Comparison of ENCODE assay signal across 24 cellular contexts in genomic region chr1:55334140-55334539, GRCh38.
DNase-seq lines count a peak whose midpoint lies in the region; ATAC-seq and TF ChIP-seq lines count a peak whose summit lies in the region.
"Had no signal": no experiment of that assay in that cellular context is flagged by ENCODE, and none has a peak within 500 bp of the region (broad histone marks: within the 10 kb centered on the region; RNA-seq: fewer than 3 reads in every experiment).

No MANE protein-coding gene starts in this region.

- no peak for TF ChIP-seq CTCF in activated CD8-positive, alpha-beta T cell treated with anti-CD3 and anti-CD28 coated beads for 36 hours (IDR thresholded peaks at IDR 0.05)
- no peak for TF ChIP-seq CTCF in HEK293 (tag by site-specific recombination; IDR thresholded peaks at IDR 0.05)

- intact Hi-C loops in activated CD8-positive, alpha-beta T cell treated with anti-CD3 and anti-CD28 coated beads for 36 hours (cut with micrococcal nuclease) = no loop called here

- H3K27ac ChIP-seq in HEK293 (ENCODE audit: extremely low read depth, low read depth, low read length) = no peak overlapping the region
- H3K27ac ChIP-seq: pancreas had no signal

- no peak overlapping the region for H3K27ac Mint-ChIP-seq in activated CD8-positive, alpha-beta T cell treated with anti-CD3 and anti-CD28 coated beads for 36 hours
- H3K27ac Mint-ChIP-seq in activated CD8-positive, alpha-beta T cell treated with anti-CD3 and anti-CD28 coated beads, Interleukin-2, amount 10 ng/mL, durations not matched to agents 7 days and 5 days = no peak overlapping the region
- H3K27ac Mint-ChIP-seq in activated T-helper 17 cell treated with anti-CD3 and anti-CD28 coated beads, Interleukin-2, amount 50 U/mL, for 72 hours = peak overlapping the region; percentile 58
- H3K27ac Mint-ChIP-seq: activated naive CD4-positive, alpha-beta T cell treated with anti-CD3 and anti-CD28 coated beads, Interleukin-2, amount 50 U/mL, for 24 hours had no signal

- H3K4me3 Mint-ChIP-seq in activated CD8-positive, alpha-beta T cell treated with anti-CD3 and anti-CD28 coated beads for 36 hours = no peak overlapping the region
- H3K4me3 Mint-ChIP-seq in activated CD8-positive, alpha-beta T cell treated with anti-CD3 and anti-CD28 coated beads, Interleukin-2, amount 10 ng/mL, durations not matched to agents 7 days and 5 days = no peak overlapping the region
- no peak overlapping the region for H3K4me3 Mint-ChIP-seq in activated T-helper 17 cell treated with anti-CD3 and anti-CD28 coated beads, Interleukin-2, amount 50 U/mL, for 72 hours
- H3K4me3 Mint-ChIP-seq: activated naive CD4-positive, alpha-beta T cell treated with anti-CD3 and anti-CD28 coated beads, Interleukin-2, amount 50 U/mL, for 24 hours; nephron progenitor cell had no signal

- peaks cover 2% of the 10 kb centered on the region for H3K4me1 Mint-ChIP-seq in activated CD8-positive, alpha-beta T cell treated with anti-CD3 and anti-CD28 coated beads for 36 hours (ENCODE audit: low read depth)
- H3K4me1 Mint-ChIP-seq in activated CD8-positive, alpha-beta T cell treated with anti-CD3 and anti-CD28 coated beads, Interleukin-2, amount 10 ng/mL, durations not matched to agents 7 days and 5 days (ENCODE audit: low read depth) = peaks cover 9% of the 10 kb centered on the region
- H3K4me1 Mint-ChIP-seq in activated T-helper 17 cell treated with anti-CD3 and anti-CD28 coated beads, Interleukin-2, amount 50 U/mL, for 72 hours = peaks cover 8% of the 10 kb centered on the region
- H3K4me1 Mint-ChIP-seq: activated naive CD4-positive, alpha-beta T cell treated with anti-CD3 and anti-CD28 coated beads, Interleukin-2, amount 50 U/mL, for 24 hours had no signal

- H3K9me3 Mint-ChIP-seq in activated CD8-positive, alpha-beta T cell treated with anti-CD3 and anti-CD28 coated beads for 36 hours = no peaks in the 10 kb centered on the region
- no peaks in the 10 kb centered on the region for H3K9me3 Mint-ChIP-seq in activated CD8-positive, alpha-beta T cell treated with anti-CD3 and anti-CD28 coated beads, Interleukin-2, amount 10 ng/mL, durations not matched to agents 7 days and 5 days (ENCODE audit: insufficient read depth)
- no peaks in the 10 kb centered on the region for H3K9me3 Mint-ChIP-seq in activated T-helper 17 cell treated with anti-CD3 and anti-CD28 coated beads, Interleukin-2, amount 50 U/mL, for 72 hours
- H3K9me3 Mint-ChIP-seq: activated naive CD4-positive, alpha-beta T cell treated with anti-CD3 and anti-CD28 coated beads, Interleukin-2, amount 50 U/mL, for 24 hours had no signal

- peak; percentile 3 for DNase-seq in activated CD8-positive, alpha-beta T cell treated with anti-CD3 and anti-CD28 coated beads for 36 hours
- DNase-seq in activated CD8-positive, alpha-beta T cell treated with anti-CD3 and anti-CD28 coated beads, Interleukin-2, amount 10 ng/mL, durations not matched to agents 7 days and 5 days = no peak
- DNase-seq in kidney glomerular epithelial cell (lab: John Stamatoyannopoulos, UW) = peak; percentile 18
- DNase-seq in DMS53 (lab: John Stamatoyannopoulos, UW) = no peak
- no peak for DNase-seq in GM19238 (ENCODE audit: insufficient read length, low spot score)
- DNase-seq in T-helper 1 cell = no peak
- DNase-seq: activated CD4-positive, CD25-positive, alpha-beta regulatory T cell treated with anti-CD3 and anti-CD28 coated beads, Interleukin-2, amount 50 U/mL, for 72 hours; activated T-cell treated with anti-CD3 and anti-CD28 coated beads, Interleukin-2, amount 50 U/mL, for 48 hours; BE2C; Caco-2; DND-41; foreskin melanocyte; hippocampal formation; left ventricle myocardium superior; NCI-H446; NCI-H82; nephron progenitor cell; pancreas; T1000 had no signal

- POLR2A ChIA-PET in activated CD8-positive, alpha-beta T cell treated with anti-CD3 and anti-CD28 coated beads for 36 hours (lab: Charles Lee) = no interaction called here
- POLR2A ChIA-PET in activated CD8-positive, alpha-beta T cell treated with anti-CD3 and anti-CD28 coated beads, Interleukin-2, amount 10 ng/mL, durations not matched to agents 7 days and 5 days (lab: Charles Lee) = no interaction called here
- POLR2A ChIA-PET in HEK293 (lab: Yijun Ruan, JAX) = no interaction called here

- no peaks in the 10 kb centered on the region for H3K36me3 Mint-ChIP-seq in activated CD8-positive, alpha-beta T cell treated with anti-CD3 and anti-CD28 coated beads for 36 hours (ENCODE audit: low read depth)
- no peaks in the 10 kb centered on the region for H3K36me3 Mint-ChIP-seq in activated CD8-positive, alpha-beta T cell treated with anti-CD3 and anti-CD28 coated beads, Interleukin-2, amount 10 ng/mL, durations not matched to agents 7 days and 5 days (ENCODE audit: low read depth)
- no peaks in the 10 kb centered on the region for H3K36me3 Mint-ChIP-seq in activated T-helper 17 cell treated with anti-CD3 and anti-CD28 coated beads, Interleukin-2, amount 50 U/mL, for 72 hours (ENCODE audit: low read depth)
- H3K36me3 Mint-ChIP-seq: activated naive CD4-positive, alpha-beta T cell treated with anti-CD3 and anti-CD28 coated beads, Interleukin-2, amount 50 U/mL, for 24 hours had no signal

- no peaks in the 10 kb centered on the region for H3K4me1 ChIP-seq in HEK293 (ENCODE audit: control insufficient read depth, insufficient read depth, low read length)
- H3K4me1 ChIP-seq: BE2C, Caco-2, pancreas had no signal

- H3K27me3 Mint-ChIP-seq in activated CD8-positive, alpha-beta T cell treated with anti-CD3 and anti-CD28 coated beads for 36 hours = peaks cover 3% of the 10 kb centered on the region
- no peaks in the 10 kb centered on the region for H3K27me3 Mint-ChIP-seq in activated CD8-positive, alpha-beta T cell treated with anti-CD3 and anti-CD28 coated beads, Interleukin-2, amount 10 ng/mL, durations not matched to agents 7 days and 5 days (ENCODE audit: low read depth)
- no peaks in the 10 kb centered on the region for H3K27me3 Mint-ChIP-seq in activated T-helper 17 cell treated with anti-CD3 and anti-CD28 coated beads, Interleukin-2, amount 50 U/mL, for 72 hours

- H3K9me3 ChIP-seq in HEK293 (ENCODE audit: control insufficient read depth, insufficient read depth, low read depth, low read length) = no peaks in the 10 kb centered on the region
- H3K9me3 ChIP-seq: BE2C, Caco-2, pancreas had no signal

- CTCF ChIA-PET in activated CD8-positive, alpha-beta T cell treated with anti-CD3 and anti-CD28 coated beads for 36 hours (lab: Charles Lee) = no interaction called here
- CTCF ChIA-PET in activated CD8-positive, alpha-beta T cell treated with anti-CD3 and anti-CD28 coated beads, Interleukin-2, amount 10 ng/mL, durations not matched to agents 7 days and 5 days (lab: Charles Lee) = interaction anchor here (0.6 kb wide), 1 partner anchor 575 kb away, joined by 3 read pairs; no protein-coding TSS in a partner anchor
- CTCF ChIA-PET in HEK293 (lab: Yijun Ruan, JAX) = no interaction called here

- no peak for ATAC-seq in activated CD8-positive, alpha-beta T cell treated with anti-CD3 and anti-CD28 coated beads for 36 hours
- ATAC-seq in activated CD8-positive, alpha-beta T cell treated with anti-CD3 and anti-CD28 coated beads, Interleukin-2, amount 10 ng/mL, durations not matched to agents 7 days and 5 days = no peak
- no peak for ATAC-seq in activated T-helper 17 cell treated with anti-CD3 and anti-CD28 coated beads, Interleukin-2, amount 50 U/mL, for 72 hours (replicated peaks)
- ATAC-seq: A549, left ventricle myocardium superior, pancreas had no signal

- H3K36me3 ChIP-seq in HEK293 (ENCODE audit: control insufficient read depth in 2 of 2, insufficient read depth in 1 of 2, low read length in 2 of 2) = no peaks in the 10 kb centered on the region
- H3K36me3 ChIP-seq: BE2C, pancreas had no signal

- no peak overlapping the region for H3K4me3 ChIP-seq in HEK293 (ENCODE audit: low read depth, low read length)
- H3K4me3 ChIP-seq: A549, pancreas, smooth muscle cell had no signal

TF ChIP-seq in HEK293, 187 proteins besides CTCF, POLR2A, EP300 and RAD21:
- peak; percentile 88 for TF ChIP-seq EGR2 (tag by site-specific recombination; IDR thresholded peaks at IDR 0.05; ENCODE audit: low read depth)
- TF ChIP-seq SP3 (tag by site-specific recombination; IDR thresholded peaks at IDR 0.05) = no peak
- TF ChIP-seq ZFHX2 (tag by site-specific recombination; conservative IDR thresholded peaks at IDR 0.05) = peak; percentile 84

Comparison
In these comparisons a context has a peak if more than half of its experiments do, and no peak if none do; other contexts are left out.
1. DNase-seq: peak in activated CD8-positive, alpha-beta T cell treated with anti-CD3 and anti-CD28 coated beads for 36 hours (single experiment) and kidney glomerular epithelial cell (single experiment); none in activated CD8-positive, alpha-beta T cell treated with anti-CD3 and anti-CD28 coated beads, Interleukin-2, amount 10 ng/mL, durations not matched to agents 7 days and 5 days (single experiment), DMS53 (single experiment), GM19238 (single experiment) and T-helper 1 cell (0 of 5).